Comparison of ENCODE assay signal across 2 cellular contexts in the genomic region with DNA sequence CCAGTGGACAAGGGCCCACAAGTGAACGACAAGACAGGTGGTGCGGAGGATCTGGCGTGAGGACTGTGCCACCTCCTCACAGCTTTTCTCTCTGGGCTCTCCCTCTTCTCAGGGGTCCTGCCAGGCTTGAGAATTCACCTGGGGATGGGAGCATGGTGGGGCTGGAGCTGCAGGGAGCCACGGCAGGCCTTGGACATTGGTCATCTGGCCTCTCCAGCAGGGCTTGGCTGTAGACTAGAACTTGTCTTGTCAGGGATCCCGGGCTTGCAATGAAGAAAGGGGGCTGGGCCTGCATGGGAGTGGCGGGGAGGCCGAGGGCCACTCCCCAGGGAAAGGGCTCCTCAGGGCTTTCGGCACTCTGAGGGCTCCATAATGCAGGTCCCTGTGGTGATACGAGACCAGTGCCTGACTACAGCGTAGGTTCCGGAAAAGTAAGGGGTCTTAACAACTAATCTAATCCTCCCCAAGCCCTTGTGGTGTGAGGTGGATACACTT.
TF ChIP-seq lines count a peak whose summit lies in the region.

No MANE protein-coding gene starts in this region.

TF ChIP-seq in IMR-90, 13 proteins besides CTCF, POLR2A, EP300 and RAD21:
- TF ChIP-seq MXI1 (IDR thresholded peaks at IDR 0.05; ENCODE audit: borderline replicate concordance, low read depth, low read length), result no peak
- no peak for TF ChIP-seq MAFK (IDR thresholded peaks at IDR 0.05; ENCODE audit: low read depth, low read length)
- TF ChIP-seq, protein P1, sequence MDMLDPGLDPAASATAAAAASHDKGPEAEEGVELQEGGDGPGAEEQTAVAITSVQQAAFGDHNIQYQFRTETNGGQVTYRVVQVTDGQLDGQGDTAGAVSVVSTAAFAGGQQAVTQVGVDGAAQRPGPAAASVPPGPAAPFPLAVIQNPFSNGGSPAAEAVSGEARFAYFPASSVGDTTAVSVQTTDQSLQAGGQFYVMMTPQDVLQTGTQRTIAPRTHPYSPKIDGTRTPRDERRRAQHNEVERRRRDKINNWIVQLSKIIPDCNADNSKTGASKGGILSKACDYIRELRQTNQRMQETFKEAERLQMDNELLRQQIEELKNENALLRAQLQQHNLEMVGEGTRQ (IDR thresholded peaks at IDR 0.05; ENCODE audit: low read depth, low read length), result no peak
- TF ChIP-seq NFE2L2 (IDR thresholded peaks at IDR 0.05; ENCODE audit: low read depth, low read length), result no peak
- TF ChIP-seq MAZ (IDR thresholded peaks at IDR 0.05; ENCODE audit: borderline replicate concordance, low read depth, low read length), result no peak
- TF ChIP-seq CEBPB (IDR thresholded peaks at IDR 0.05; ENCODE audit: low read depth, low read length), result no peak
- TF ChIP-seq BHLHE40 (IDR thresholded peaks at IDR 0.05; ENCODE audit: low read depth, low read length), result no peak
- no peak for TF ChIP-seq CHD1 (IDR thresholded peaks at IDR 0.05; ENCODE audit: low read depth, low read length)
- no peak for TF ChIP-seq FOS (IDR thresholded peaks at IDR 0.05; ENCODE audit: low read depth, low read length)
- no peak for TF ChIP-seq RFX5 (IDR thresholded peaks at IDR 0.05; ENCODE audit: low read depth, low read length)
- no peak for TF ChIP-seq RCOR1 (IDR thresholded peaks at IDR 0.05; ENCODE audit: insufficient replicate concordance, low read length)
- TF ChIP-seq, protein P2, sequence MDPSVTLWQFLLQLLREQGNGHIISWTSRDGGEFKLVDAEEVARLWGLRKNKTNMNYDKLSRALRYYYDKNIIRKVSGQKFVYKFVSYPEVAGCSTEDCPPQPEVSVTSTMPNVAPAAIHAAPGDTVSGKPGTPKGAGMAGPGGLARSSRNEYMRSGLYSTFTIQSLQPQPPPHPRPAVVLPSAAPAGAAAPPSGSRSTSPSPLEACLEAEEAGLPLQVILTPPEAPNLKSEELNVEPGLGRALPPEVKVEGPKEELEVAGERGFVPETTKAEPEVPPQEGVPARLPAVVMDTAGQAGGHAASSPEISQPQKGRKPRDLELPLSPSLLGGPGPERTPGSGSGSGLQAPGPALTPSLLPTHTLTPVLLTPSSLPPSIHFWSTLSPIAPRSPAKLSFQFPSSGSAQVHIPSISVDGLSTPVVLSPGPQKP (IDR thresholded peaks at IDR 0.05; ENCODE audit: borderline replicate concordance, low read depth, low read length), result no peak
- TF ChIP-seq SMC3 (IDR thresholded peaks at IDR 0.05; ENCODE audit: low read depth, low read length), result no peak

TF ChIP-seq in HepG2, 621 proteins besides CTCF, POLR2A, EP300 and RAD21:
- TF ChIP-seq ZNF570 (CRISPR knock-in tag; IDR thresholded peaks at IDR 0.05; ENCODE audit: borderline replicate concordance) (no peak), RBM22 (optimal IDR thresholded peaks at IDR 0.05; ENCODE audit: low read length) (no peak), RBM39 (IDR thresholded peaks at IDR 0.05; ENCODE audit: low read depth, low read length, poor library complexity, severe bottlenecking) (no peak), ZNF136 (CRISPR knock-in tag; IDR thresholded peaks at IDR 0.05; ENCODE audit: low read depth) (no peak), SP5 (CRISPR knock-in tag; IDR thresholded peaks at IDR 0.05; ENCODE audit: borderline replicate concordance, low read depth) (no peak), ZNF614 (CRISPR knock-in tag; IDR thresholded peaks at IDR 0.05; ENCODE audit: borderline replicate concordance) (no peak), ELF4 (CRISPR knock-in tag; IDR thresholded peaks at IDR 0.05; ENCODE audit: borderline replicate concordance) (no peak), POGZ (CRISPR knock-in tag; IDR thresholded peaks at IDR 0.05) (no peak), MAFG (CRISPR knock-in tag; IDR thresholded peaks at IDR 0.05) (no peak), TRIM24 (CRISPR knock-in tag; IDR thresholded peaks at IDR 0.05) (no peak), DNMT3B (CRISPR knock-in tag; conservative IDR thresholded peaks at IDR 0.05) (no peak), ZNF839 (CRISPR knock-in tag; IDR thresholded peaks at IDR 0.05; ENCODE audit: borderline replicate concordance) (no peak), DMAP1 (CRISPR knock-in tag; IDR thresholded peaks at IDR 0.05) (no peak), ZNF572 (CRISPR knock-in tag; IDR thresholded peaks at IDR 0.05) (no peak), ZNF263 (CRISPR knock-in tag; IDR thresholded peaks at IDR 0.05) (no peak)
- TF ChIP-seq, protein P3, sequence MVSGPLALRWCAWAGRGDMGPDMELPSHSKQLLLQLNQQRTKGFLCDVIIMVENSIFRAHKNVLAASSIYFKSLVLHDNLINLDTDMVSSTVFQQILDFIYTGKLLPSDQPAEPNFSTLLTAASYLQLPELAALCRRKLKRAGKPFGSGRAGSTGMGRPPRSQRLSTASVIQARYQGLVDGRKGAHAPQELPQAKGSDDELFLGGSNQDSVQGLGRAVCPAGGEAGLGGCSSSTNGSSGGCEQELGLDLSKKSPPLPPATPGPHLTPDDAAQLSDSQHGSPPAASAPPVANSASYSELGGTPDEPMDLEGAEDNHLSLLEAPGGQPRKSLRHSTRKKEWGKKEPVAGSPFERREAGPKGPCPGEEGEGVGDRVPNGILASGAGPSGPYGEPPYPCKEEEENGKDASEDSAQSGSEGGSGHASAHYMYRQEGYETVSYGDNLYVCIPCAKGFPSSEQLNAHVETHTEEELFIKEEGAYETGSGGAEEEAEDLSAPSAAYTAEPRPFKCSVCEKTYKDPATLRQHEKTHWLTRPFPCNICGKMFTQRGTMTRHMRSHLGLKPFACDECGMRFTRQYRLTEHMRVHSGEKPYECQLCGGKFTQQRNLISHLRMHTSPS (CRISPR knock-in tag; IDR thresholded peaks at IDR 0.05; ENCODE audit: low read depth), result no peak
- TF ChIP-seq, protein P4, sequence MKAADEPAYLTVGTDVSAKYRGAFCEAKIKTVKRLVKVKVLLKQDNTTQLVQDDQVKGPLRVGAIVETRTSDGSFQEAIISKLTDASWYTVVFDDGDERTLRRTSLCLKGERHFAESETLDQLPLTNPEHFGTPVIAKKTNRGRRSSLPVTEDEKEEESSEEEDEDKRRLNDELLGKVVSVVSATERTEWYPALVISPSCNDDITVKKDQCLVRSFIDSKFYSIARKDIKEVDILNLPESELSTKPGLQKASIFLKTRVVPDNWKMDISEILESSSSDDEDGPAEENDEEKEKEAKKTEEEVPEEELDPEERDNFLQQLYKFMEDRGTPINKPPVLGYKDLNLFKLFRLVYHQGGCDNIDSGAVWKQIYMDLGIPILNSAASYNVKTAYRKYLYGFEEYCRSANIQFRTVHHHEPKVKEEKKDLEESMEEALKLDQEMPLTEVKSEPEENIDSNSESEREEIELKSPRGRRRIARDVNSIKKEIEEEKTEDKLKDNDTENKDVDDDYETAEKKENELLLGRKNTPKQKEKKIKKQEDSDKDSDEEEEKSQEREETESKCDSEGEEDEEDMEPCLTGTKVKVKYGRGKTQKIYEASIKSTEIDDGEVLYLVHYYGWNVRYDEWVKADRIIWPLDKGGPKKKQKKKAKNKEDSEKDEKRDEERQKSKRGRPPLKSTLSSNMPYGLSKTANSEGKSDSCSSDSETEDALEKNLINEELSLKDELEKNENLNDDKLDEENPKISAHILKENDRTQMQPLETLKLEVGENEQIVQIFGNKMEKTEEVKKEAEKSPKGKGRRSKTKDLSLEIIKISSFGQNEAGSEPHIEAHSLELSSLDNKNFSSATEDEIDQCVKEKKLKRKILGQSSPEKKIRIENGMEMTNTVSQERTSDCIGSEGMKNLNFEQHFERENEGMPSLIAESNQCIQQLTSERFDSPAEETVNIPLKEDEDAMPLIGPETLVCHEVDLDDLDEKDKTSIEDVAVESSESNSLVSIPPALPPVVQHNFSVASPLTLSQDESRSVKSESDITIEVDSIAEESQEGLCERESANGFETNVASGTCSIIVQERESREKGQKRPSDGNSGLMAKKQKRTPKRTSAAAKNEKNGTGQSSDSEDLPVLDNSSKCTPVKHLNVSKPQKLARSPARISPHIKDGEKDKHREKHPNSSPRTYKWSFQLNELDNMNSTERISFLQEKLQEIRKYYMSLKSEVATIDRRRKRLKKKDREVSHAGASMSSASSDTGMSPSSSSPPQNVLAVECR (CRISPR knock-in tag; IDR thresholded peaks at IDR 0.05; ENCODE audit: borderline replicate concordance), result no peak
- TF ChIP-seq, protein P5, sequence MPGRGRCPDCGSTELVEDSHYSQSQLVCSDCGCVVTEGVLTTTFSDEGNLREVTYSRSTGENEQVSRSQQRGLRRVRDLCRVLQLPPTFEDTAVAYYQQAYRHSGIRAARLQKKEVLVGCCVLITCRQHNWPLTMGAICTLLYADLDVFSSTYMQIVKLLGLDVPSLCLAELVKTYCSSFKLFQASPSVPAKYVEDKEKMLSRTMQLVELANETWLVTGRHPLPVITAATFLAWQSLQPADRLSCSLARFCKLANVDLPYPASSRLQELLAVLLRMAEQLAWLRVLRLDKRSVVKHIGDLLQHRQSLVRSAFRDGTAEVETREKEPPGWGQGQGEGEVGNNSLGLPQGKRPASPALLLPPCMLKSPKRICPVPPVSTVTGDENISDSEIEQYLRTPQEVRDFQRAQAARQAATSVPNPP (CRISPR knock-in tag; IDR thresholded peaks at IDR 0.05), result no peak
- TF ChIP-seq, protein P6, sequence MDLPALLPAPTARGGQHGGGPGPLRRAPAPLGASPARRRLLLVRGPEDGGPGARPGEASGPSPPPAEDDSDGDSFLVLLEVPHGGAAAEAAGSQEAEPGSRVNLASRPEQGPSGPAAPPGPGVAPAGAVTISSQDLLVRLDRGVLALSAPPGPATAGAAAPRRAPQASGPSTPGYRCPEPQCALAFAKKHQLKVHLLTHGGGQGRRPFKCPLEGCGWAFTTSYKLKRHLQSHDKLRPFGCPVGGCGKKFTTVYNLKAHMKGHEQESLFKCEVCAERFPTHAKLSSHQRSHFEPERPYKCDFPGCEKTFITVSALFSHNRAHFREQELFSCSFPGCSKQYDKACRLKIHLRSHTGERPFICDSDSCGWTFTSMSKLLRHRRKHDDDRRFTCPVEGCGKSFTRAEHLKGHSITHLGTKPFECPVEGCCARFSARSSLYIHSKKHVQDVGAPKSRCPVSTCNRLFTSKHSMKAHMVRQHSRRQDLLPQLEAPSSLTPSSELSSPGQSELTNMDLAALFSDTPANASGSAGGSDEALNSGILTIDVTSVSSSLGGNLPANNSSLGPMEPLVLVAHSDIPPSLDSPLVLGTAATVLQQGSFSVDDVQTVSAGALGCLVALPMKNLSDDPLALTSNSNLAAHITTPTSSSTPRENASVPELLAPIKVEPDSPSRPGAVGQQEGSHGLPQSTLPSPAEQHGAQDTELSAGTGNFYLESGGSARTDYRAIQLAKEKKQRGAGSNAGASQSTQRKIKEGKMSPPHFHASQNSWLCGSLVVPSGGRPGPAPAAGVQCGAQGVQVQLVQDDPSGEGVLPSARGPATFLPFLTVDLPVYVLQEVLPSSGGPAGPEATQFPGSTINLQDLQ (CRISPR knock-in tag; IDR thresholded peaks at IDR 0.05), result no peak
